ENCODE assay signal across 33 cellular contexts in the genomic region with DNA sequence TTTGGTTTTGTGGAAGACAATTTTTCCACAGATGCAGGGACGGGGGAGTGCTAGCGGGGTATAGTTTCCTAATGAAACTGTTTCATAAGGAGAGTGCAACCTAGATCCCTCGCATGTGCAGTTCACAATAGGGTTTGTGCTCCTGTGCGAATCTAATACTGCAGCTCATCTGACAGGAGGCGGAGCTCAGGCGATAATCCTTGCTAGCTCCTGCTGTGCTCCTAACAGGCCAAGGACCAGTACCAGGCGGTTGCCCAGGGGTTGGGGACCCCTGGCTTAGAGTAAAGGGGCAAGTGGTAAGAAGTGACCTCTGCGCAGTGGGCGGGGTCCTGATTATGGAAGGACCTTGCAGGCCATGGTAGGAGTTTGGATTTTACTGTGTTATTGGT. TPM values are rescaled to one million over a fixed set of nuclear protein-coding genes. Genes with fewer than 3 reads are reported as not detected.
A peak's percentile ranks its signal among the peaks of the same experiment; 100 is the strongest.
DNase-seq lines count a peak whose midpoint lies in the region; ATAC-seq and TF ChIP-seq lines count a peak whose summit lies in the region.
"Had no signal": no experiment of that assay in that cellular context is flagged by ENCODE, and none has a peak within 500 bp of the region (broad histone marks: within the 10 kb centered on the region; RNA-seq: fewer than 3 reads in every experiment).

No MANE protein-coding gene starts in this region.

- H3K36me3 ChIP-seq in HEK293 (ENCODE audit: control insufficient read depth in 2 of 2, insufficient read depth in 1 of 2, low read length in 2 of 2) (peaks cover 0 to 2% of the 10 kb centered on the region in 2 experiments; a peak in 1 of 3 replicates), colonic mucosa (no peaks in the 10 kb centered on the region)
- H3K36me3 ChIP-seq: adrenal gland, BE2C, ovary, stomach, thyroid gland had no signal

- DNase-seq in CD4-positive, alpha-beta T cell = no peak
- peak; percentile 33 for DNase-seq in colonic mucosa
- no peak for DNase-seq in progenitor cell of endocrine pancreas (ENCODE audit: low spot score, unreplicated experiment)
- no peak for DNase-seq in central memory CD4-positive, alpha-beta T cell
- DNase-seq in activated effector memory CD4-positive, alpha-beta T cell treated with anti-CD3 and anti-CD28 coated beads, Interleukin-2, amount 50 U/mL, for 16 hours = no peak
- no peak for DNase-seq in KBM-7
- DNase-seq: ACHN; activated CD4-positive, alpha-beta T cell treated with anti-CD3 and anti-CD28 coated beads for 36 hours; activated CD8-positive, alpha-beta memory T cell treated with anti-CD3 and anti-CD28 coated beads, Interleukin-2, amount 50 U/mL, for 48 hours; activated CD8-positive, alpha-beta T cell treated with anti-CD3 and anti-CD28 coated beads for 36 hours; activated naive CD4-positive, alpha-beta T cell treated with anti-CD3 and anti-CD28 coated beads, Interleukin-2, amount 10 ng/mL, durations not matched to agents 7 days and 5 days; BE2C; DMS79; dorsolateral prefrontal cortex; GF-D8; H9; left cardiac atrium; NCI-H1048; NCI-H774; ovary; right cardiac atrium; stimulated activated CD4-positive, alpha-beta T cell treated with anti-CD3 and anti-CD28 coated beads, Interleukin-12 subunit alpha, Interleukin-12 subunit beta, amount 100 ng/mL, for 4 hours; stimulated activated CD4-positive, alpha-beta T cell treated with anti-CD3 and anti-CD28 coated beads, Interleukin-2, amount 100 ng/mL, for 48 hours; stomach; thyroid gland had no signal

- no peak for ATAC-seq in CD4-positive, alpha-beta T cell (ENCODE audit: poor library complexity)
- no peak for ATAC-seq in HG02798 (IDR thresholded peaks at IDR 0.05; ENCODE audit: poor library complexity, unreplicated experiment)
- ATAC-seq: activated CD4-positive, alpha-beta T cell treated with anti-CD3 and anti-CD28 coated beads for 36 hours; activated CD8-positive, alpha-beta T cell treated with anti-CD3 and anti-CD28 coated beads for 36 hours; left cardiac atrium; right cardiac atrium had no signal

- no peaks in the 10 kb centered on the region for H3K27me3 ChIP-seq in CD4-positive, alpha-beta T cell (ENCODE audit: control insufficient read depth, insufficient read depth, low read length)
- no peaks in the 10 kb centered on the region for H3K27me3 ChIP-seq in colonic mucosa
- H3K27me3 ChIP-seq: adrenal gland, BE2C, hepatocyte, ovary, thyroid gland had no signal

- in situ Hi-C loops in KBM-7 (cut with MboI; ENCODE audit: low pct_unique_long_range_greater_than_20kb, low sequenced_read_pairs) = no loop called here

- POLR2A ChIA-PET in CD4-positive, alpha-beta T cell (lab: Charles Lee) = no interaction called here
- POLR2A ChIA-PET in HEK293 (lab: Yijun Ruan, JAX) = no interaction called here

- no peaks in the 10 kb centered on the region for H3K9me3 ChIP-seq in CD4-positive, alpha-beta T cell (ENCODE audit: control insufficient read depth, low read length)
- H3K9me3 ChIP-seq in HEK293 (ENCODE audit: control insufficient read depth, insufficient read depth, low read depth, low read length) = no peaks in the 10 kb centered on the region
- H3K9me3 ChIP-seq in colonic mucosa = no peaks in the 10 kb centered on the region
- H3K9me3 ChIP-seq: adrenal gland, BE2C, ovary, thyroid gland had no signal

- H3K36me3 Mint-ChIP-seq in CD4-positive, alpha-beta T cell (ENCODE audit: low read depth) = peaks cover 14% of the 10 kb centered on the region
- peaks cover 4% of the 10 kb centered on the region for H3K36me3 Mint-ChIP-seq in progenitor cell of endocrine pancreas (ENCODE audit: insufficient read depth)
- H3K36me3 Mint-ChIP-seq: activated naive CD4-positive, alpha-beta T cell treated with anti-CD3 and anti-CD28 coated beads, Interleukin-2, amount 10 ng/mL, durations not matched to agents 7 days and 5 days had no signal

- H3K4me3 Mint-ChIP-seq in CD4-positive, alpha-beta T cell = peak overlapping the region; percentile 31
- no peak overlapping the region for H3K4me3 Mint-ChIP-seq in progenitor cell of endocrine pancreas (ENCODE audit: low read depth)
- H3K4me3 Mint-ChIP-seq: activated CD4-positive, alpha-beta T cell treated with anti-CD3 and anti-CD28 coated beads for 36 hours; activated CD8-positive, alpha-beta T cell treated with anti-CD3 and anti-CD28 coated beads for 36 hours; activated naive CD4-positive, alpha-beta T cell treated with anti-CD3 and anti-CD28 coated beads, Interleukin-2, amount 10 ng/mL, durations not matched to agents 7 days and 5 days; activated T-helper 1 cell treated with anti-CD3 and anti-CD28 coated beads, Interleukin-12 subunit alpha, Interleukin-12 subunit beta, Interleukin-2, Interleukin-4 antibody, amounts not matched to agents 30 ng/mL and 10 ng/mL and 1 ng/mL, durations not matched to agents 14 hours and 24 hours and 36 hours; central memory CD8-positive, alpha-beta T cell; H9; nephron; T-helper 2 cell treated with Interferon-gamma antibody and Interleukin-4, amounts not matched to agents 5 μg/mL and 100 μg/mL, for 36 hours had no signal

- H3K4me3 ChIP-seq in HEK293 (ENCODE audit: low read depth, low read length) (no peak overlapping the region), colonic mucosa (no peak overlapping the region)
- H3K4me3 ChIP-seq: adrenal gland, dorsolateral prefrontal cortex, hepatocyte, ovary, stomach, thyroid gland had no signal

- H3K27ac ChIP-seq in CD4-positive, alpha-beta T cell (ENCODE audit: low read depth, low read length) = no peak overlapping the region
- H3K27ac ChIP-seq in HEK293 (ENCODE audit: extremely low read depth, low read depth, low read length) (no peak overlapping the region), colonic mucosa (no peak overlapping the region)
- H3K27ac ChIP-seq: dorsolateral prefrontal cortex, hepatocyte, ovary, stomach, thyroid gland had no signal

- H3K27ac Mint-ChIP-seq in CD4-positive, alpha-beta T cell = peak overlapping the region; percentile 56
- peak overlapping the region; percentile 48 for H3K27ac Mint-ChIP-seq in progenitor cell of endocrine pancreas
- H3K27ac Mint-ChIP-seq: activated CD4-positive, alpha-beta T cell treated with anti-CD3 and anti-CD28 coated beads for 36 hours; activated CD8-positive, alpha-beta T cell treated with anti-CD3 and anti-CD28 coated beads for 36 hours; activated naive CD4-positive, alpha-beta T cell treated with anti-CD3 and anti-CD28 coated beads, Interleukin-2, amount 10 ng/mL, durations not matched to agents 7 days and 5 days; activated T-helper 1 cell treated with anti-CD3 and anti-CD28 coated beads, Interleukin-12 subunit alpha, Interleukin-12 subunit beta, Interleukin-2, Interleukin-4 antibody, amounts not matched to agents 30 ng/mL and 10 ng/mL and 1 ng/mL, durations not matched to agents 14 hours and 24 hours and 36 hours; H9; nephron; T-helper 2 cell treated with Interferon-gamma antibody and Interleukin-4, amounts not matched to agents 5 μg/mL and 100 μg/mL, for 36 hours had no signal

- no peaks in the 10 kb centered on the region for H3K27me3 Mint-ChIP-seq in CD4-positive, alpha-beta T cell
- H3K27me3 Mint-ChIP-seq in progenitor cell of endocrine pancreas = peaks cover 8% of the 10 kb centered on the region
- H3K27me3 Mint-ChIP-seq: activated CD8-positive, alpha-beta T cell treated with anti-CD3 and anti-CD28 coated beads for 36 hours had no signal

- H3K4me1 Mint-ChIP-seq in CD4-positive, alpha-beta T cell (ENCODE audit: low read depth) = peaks cover 65% of the 10 kb centered on the region
- H3K4me1 Mint-ChIP-seq in progenitor cell of endocrine pancreas (ENCODE audit: low read depth) = peaks cover 16% of the 10 kb centered on the region

- no peaks in the 10 kb centered on the region for H3K9me3 Mint-ChIP-seq in CD4-positive, alpha-beta T cell
- H3K9me3 Mint-ChIP-seq in progenitor cell of endocrine pancreas (ENCODE audit: low read depth) = peaks cover 4% of the 10 kb centered on the region
- H3K9me3 Mint-ChIP-seq: activated CD8-positive, alpha-beta T cell treated with anti-CD3 and anti-CD28 coated beads for 36 hours; activated naive CD4-positive, alpha-beta T cell treated with anti-CD3 and anti-CD28 coated beads, Interleukin-2, amount 10 ng/mL, durations not matched to agents 7 days and 5 days; activated T-helper 1 cell treated with anti-CD3 and anti-CD28 coated beads, Interleukin-12 subunit alpha, Interleukin-12 subunit beta, Interleukin-2, Interleukin-4 antibody, amounts not matched to agents 30 ng/mL and 10 ng/mL and 1 ng/mL, durations not matched to agents 14 hours and 24 hours and 36 hours; central memory CD8-positive, alpha-beta T cell; nephron had no signal

- intact Hi-C loops in CD4-positive, alpha-beta T cell (cut with DNase I, micrococcal nuclease) = loop anchor here in 1 of 2 experiments (10.0 kb wide), 1 partner anchor 634 kb away; no protein-coding TSS in a partner anchor
- intact Hi-C loops in colonic mucosa (cut with DNase I) = no loop called here

- no peak for TF ChIP-seq CTCF in CD4-positive, alpha-beta T cell (IDR thresholded peaks at IDR 0.05)
- no peak for TF ChIP-seq CTCF in HEK293 (tag by site-specific recombination; IDR thresholded peaks at IDR 0.05)
- no peak for TF ChIP-seq CTCF in colonic mucosa (IDR thresholded peaks at IDR 0.05)
- TF ChIP-seq CTCF in progenitor cell of endocrine pancreas (IDR thresholded peaks at IDR 0.05; ENCODE audit: unreplicated experiment) = no peak

- CTCF ChIA-PET in CD4-positive, alpha-beta T cell (lab: Charles Lee) = no interaction called here
- CTCF ChIA-PET in HEK293 (lab: Yijun Ruan, JAX) = interaction anchor here (0.7 to 2.7 kb wide), 2 partner anchors 54 to 469 kb away, joined by 4 to 8 read pairs; no protein-coding TSS in a partner anchor

- peak overlapping the region in 1 of 2 donors; percentile 22 for H3K9ac ChIP-seq in colonic mucosa (ENCODE audit: low read depth in 2 of 2, low read length in 2 of 2)

- peaks cover 11% of the 10 kb centered on the region for H3K4me1 ChIP-seq in HEK293 (ENCODE audit: control insufficient read depth, insufficient read depth, low read length)
- no peaks in the 10 kb centered on the region for H3K4me1 ChIP-seq in colonic mucosa
- H3K4me1 ChIP-seq: BE2C, thyroid gland had no signal

TF ChIP-seq in HEK293, 187 proteins besides CTCF, POLR2A, EP300 and RAD21 (continues in another document):
- TF ChIP-seq ZIC2 (tag by site-specific recombination; IDR thresholded peaks at IDR 0.05) = 0 out of 2 replicates have a peak, but pooled peaks have one; percentile 12
- TF ChIP-seq TRIM28 (IDR thresholded peaks at IDR 0.05; ENCODE audit: borderline replicate concordance, low read length) = peak; percentile 41; the same call in 1 of the 2 replicates
- no peak for TF ChIP-seq SCRT2 (tag by site-specific recombination; IDR thresholded peaks at IDR 0.05)

RNA-seq across cellular contexts. Expression of a gene that starts 3.8 kb away (rescaled TPM):
- total RNA-seq in CD4-positive, alpha-beta T cell = 10 to 100 TPM; 59.1 to 60.3 TPM
- total RNA-seq in colonic mucosa = 10 to 100 TPM; 11.7 to 21.4 TPM
- total RNA-seq in progenitor cell of endocrine pancreas = 3.7 and 4.6 TPM in 2 replicates
